8 cellular contexts compared by ENCODE assay signal in the genomic region with DNA sequence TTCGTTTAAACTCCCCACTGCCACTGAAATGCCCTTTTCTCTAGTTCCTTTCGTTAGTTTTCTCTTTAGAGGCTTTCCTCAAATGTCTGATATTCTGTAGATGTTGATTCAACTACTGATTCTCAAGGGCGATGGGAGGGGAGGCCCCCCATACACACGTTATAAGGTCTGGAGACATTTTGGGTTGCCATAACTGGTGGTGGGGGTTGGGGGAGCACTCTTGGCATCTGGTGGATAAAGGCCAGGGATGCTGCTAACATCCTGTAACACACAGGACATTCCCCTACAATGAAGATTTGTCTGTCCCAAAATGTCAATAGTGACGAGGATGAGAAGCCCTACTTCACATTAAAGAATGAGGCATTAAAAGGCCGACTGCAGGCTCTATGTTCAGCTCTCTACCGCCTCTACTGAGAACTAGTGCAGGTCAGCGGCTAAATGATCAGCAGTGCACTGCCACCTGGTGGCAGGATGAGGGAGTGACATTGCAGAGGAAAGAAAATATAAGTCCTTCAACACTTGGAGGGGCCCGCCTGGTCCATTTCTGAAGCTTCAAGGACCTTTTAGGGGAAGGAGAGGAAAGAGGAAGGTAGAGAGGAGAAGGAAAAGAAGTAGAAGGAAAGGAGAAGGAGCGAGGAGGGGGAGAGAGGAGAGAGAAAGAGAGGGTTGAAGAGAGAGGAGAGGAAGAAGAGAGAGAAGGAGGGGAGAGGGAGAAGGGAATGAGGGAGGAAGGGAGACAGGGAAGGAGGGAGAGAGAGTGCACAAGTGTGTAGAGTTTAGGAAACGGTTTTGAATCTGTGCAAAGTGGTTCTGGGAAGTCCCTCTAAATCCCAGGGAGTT. TPM values are rescaled to one million over a fixed set of nuclear protein-coding genes. Genes with fewer than 3 reads are reported as not detected.
A peak's percentile ranks its signal among the peaks of the same experiment; 100 is the strongest.
DNase-seq lines count a peak whose midpoint lies in the region; ATAC-seq and TF ChIP-seq lines count a peak whose summit lies in the region.

No MANE protein-coding gene starts in this region.

- no peak overlapping the region for H3K23ac ChIP-seq in trophoblast cell (ENCODE audit: low read length)

- H3K27me3 ChIP-seq in trophoblast cell (ENCODE audit: insufficient read depth, low read length) (no peaks in the 10 kb centered on the region), transverse colon (no peaks in the 10 kb centered on the region)

- TF ChIP-seq CTCF in GM12801 (IDR thresholded peaks at IDR 0.05; ENCODE audit: extremely low read depth, insufficient read length) (peak; percentile 49), transverse colon (IDR thresholded peaks at IDR 0.05) (peak; percentile 97 to 100 (median 99))

- H2BK5ac ChIP-seq in trophoblast cell (ENCODE audit: low read depth, low read length, poor library complexity): no peak overlapping the region

- no peak overlapping the region for H4K12ac ChIP-seq in trophoblast cell (ENCODE audit: low read depth, low read length)

- H3K9me3 ChIP-seq in trophoblast cell (ENCODE audit: insufficient read depth, low read depth, low read length) (no peaks in the 10 kb centered on the region), transverse colon (no peaks in the 10 kb centered on the region)

- H3K79me2 ChIP-seq in trophoblast cell (ENCODE audit: control insufficient read depth, insufficient read depth, low read length, poor library complexity): no peaks in the 10 kb centered on the region

- H2BK12ac ChIP-seq in trophoblast cell (ENCODE audit: low read length): peak overlapping the region; percentile 24

- H3K27me3 Mint-ChIP-seq in activated naive CD4-positive, alpha-beta T cell treated with anti-CD3 and anti-CD28 coated beads, Interleukin-2, amount 10 ng/mL, durations not matched to agents 7 days and 5 days: no peaks in the 10 kb centered on the region

- no peak overlapping the region for H2AFZ ChIP-seq in trophoblast cell (ENCODE audit: insufficient read depth, low read length, poor library complexity)

- no peaks in the 10 kb centered on the region for H3K79me1 ChIP-seq in trophoblast cell (ENCODE audit: low read length)

- no peak overlapping the region for H3K4me3 Mint-ChIP-seq in activated naive CD4-positive, alpha-beta T cell treated with anti-CD3 and anti-CD28 coated beads, Interleukin-2, amount 10 ng/mL, durations not matched to agents 7 days and 5 days

- no peak overlapping the region for H2BK120ac ChIP-seq in trophoblast cell (ENCODE audit: insufficient read depth, low read length, poor library complexity)

- no peak overlapping the region for H3K4ac ChIP-seq in trophoblast cell (ENCODE audit: low read depth, low read length)

- ATAC-seq in HG02588 (IDR thresholded peaks at IDR 0.05; ENCODE audit: unreplicated experiment): peak; percentile 90

- TF ChIP-seq POLR2A in transverse colon (IDR thresholded peaks at IDR 0.05): no peak

- no peak overlapping the region for H3K9ac ChIP-seq in trophoblast cell (ENCODE audit: low read length)

- no peaks in the 10 kb centered on the region for H3K36me3 ChIP-seq in trophoblast cell (ENCODE audit: control insufficient read depth in 1 of 2, insufficient read depth in 2 of 2, low read length in 2 of 2)
- H3K36me3 ChIP-seq in transverse colon: no peaks in the 10 kb centered on the region

- 86% methylated on average over 1 of the region's 11 CpGs for WGBS in trophoblast cell (ENCODE audit: extremely low coverage, insufficient coverage, insufficient read length)
- 30% methylated on average over 5 to 11 of the region's 11 CpGs for WGBS in transverse colon (ENCODE audit: low coverage in 1 of 2), 2 donors

- peak overlapping the region; percentile 29 for H4K8ac ChIP-seq in trophoblast cell (ENCODE audit: low read depth, low read length)

- in situ Hi-C loops in transverse colon (cut with MboI; ENCODE audit: low pct_ligation_motif_present in 1 of 4, low pct_unique_long_range_greater_than_20kb in 1 of 4, low sequenced_read_pairs in 3 of 4): loop anchor here (5.0 to 25.0 kb wide), 5 partner anchors 106 to 531 kb away; partner anchors contain the start of genes CNN3 (in 1 of the 4) and F3 (in 1 of the 4)

- DNase-seq in NAMALWA (ENCODE audit: low spot score) (peak; percentile 90), SK-N-DZ (ENCODE audit: low spot score) (peak; percentile 79), head of caudate nucleus (peak; percentile 44 to 95 (median 88)), trophoblast cell (peak; percentile 72 to 94), transverse colon (peak; percentile 87)
- DNase-seq in activated naive CD4-positive, alpha-beta T cell treated with anti-CD3 and anti-CD28 coated beads, Interleukin-2, amount 10 ng/mL, durations not matched to agents 7 days and 5 days: peak; percentile 83

- H3K36me3 Mint-ChIP-seq in activated naive CD4-positive, alpha-beta T cell treated with anti-CD3 and anti-CD28 coated beads, Interleukin-2, amount 10 ng/mL, durations not matched to agents 7 days and 5 days: no peaks in the 10 kb centered on the region

- no peak for TF ChIP-seq EP300 in transverse colon (IDR thresholded peaks at IDR 0.05; ENCODE audit: low read depth)

- H3K14ac ChIP-seq in trophoblast cell (ENCODE audit: low read length): no peak overlapping the region

- no peak overlapping the region for H3K27ac ChIP-seq in trophoblast cell (ENCODE audit: low read depth, low read length)
- H3K27ac ChIP-seq in transverse colon: peak overlapping the region; percentile 65 to 83 (median 75)

- no peak overlapping the region for H3K18ac ChIP-seq in trophoblast cell (ENCODE audit: low read length)

- H3K9me3 Mint-ChIP-seq in activated naive CD4-positive, alpha-beta T cell treated with anti-CD3 and anti-CD28 coated beads, Interleukin-2, amount 10 ng/mL, durations not matched to agents 7 days and 5 days: no peaks in the 10 kb centered on the region

- H3K4me3 ChIP-seq in trophoblast cell (ENCODE audit: low read depth, low read length): no peak overlapping the region
- no peak overlapping the region for H3K4me3 ChIP-seq in transverse colon

- intact Hi-C loops in head of caudate nucleus (cut with DNase I): loop anchor here (2.0 kb wide), 2 partner anchors 117 to 189 kb away; partner anchors contain the start of gene CNN3
- intact Hi-C loops in transverse colon (cut with DNase I; ENCODE audit: low total_unique reads): loop anchor here (2.0 to 5.0 kb wide), 2 partner anchors 189 to 1191 kb away; no protein-coding TSS in a partner anchor

- CTCF ChIA-PET in activated naive CD4-positive, alpha-beta T cell treated with anti-CD3 and anti-CD28 coated beads, Interleukin-2, amount 10 ng/mL, durations not matched to agents 7 days and 5 days (lab: Charles Lee): interaction anchor here (0.6 to 3.8 kb wide), 31 partner anchors 10 to 241 kb away, joined by 3 to 138 read pairs (median 4); no protein-coding TSS in a partner anchor

- H3K27ac Mint-ChIP-seq in activated naive CD4-positive, alpha-beta T cell treated with anti-CD3 and anti-CD28 coated beads, Interleukin-2, amount 10 ng/mL, durations not matched to agents 7 days and 5 days: no peak overlapping the region

- no peak overlapping the region for H3K4me2 ChIP-seq in trophoblast cell (ENCODE audit: low read length)

- no peak overlapping the region for H4K91ac ChIP-seq in trophoblast cell (ENCODE audit: low read depth, low read length)

- peak overlapping the region; percentile 29 for H2AK5ac ChIP-seq in trophoblast cell (ENCODE audit: low read length)

- H3K4me1 ChIP-seq in trophoblast cell (ENCODE audit: control insufficient read depth in 1 of 2, insufficient read depth in 2 of 2, low read length in 2 of 2) (peaks cover 3 to 4% of the 10 kb centered on the region in 2 experiments), transverse colon (peaks cover 10 to 29% (median 14%) of the 10 kb centered on the region in 4 donors)

- H3K4me1 Mint-ChIP-seq in activated naive CD4-positive, alpha-beta T cell treated with anti-CD3 and anti-CD28 coated beads, Interleukin-2, amount 10 ng/mL, durations not matched to agents 7 days and 5 days: no peaks in the 10 kb centered on the region

RNA-seq across cellular contexts. Expression of gene ALG14, which starts 29.4 kb away (rescaled TPM):
- polyA plus RNA-seq in SK-N-DZ (2014; cell fraction: cytosol; rRNA removed): 1.5 and 2.0 TPM in 2 replicates
- polyA plus RNA-seq in SK-N-DZ (2014; cell fraction: nucleus; rRNA removed): 0.70 and 1.1 TPM in 2 replicates
- polyA plus RNA-seq in trophoblast cell (2013): 3.5 and 3.8 TPM in 2 replicates
- total RNA-seq in transverse colon: 1 to 10 TPM in 3 of 4 donors, under 1 TPM in 1; 0.40 to 2.3 (median 2.2) TPM
